16 cellular contexts compared by ENCODE assay signal in the genomic region with DNA sequence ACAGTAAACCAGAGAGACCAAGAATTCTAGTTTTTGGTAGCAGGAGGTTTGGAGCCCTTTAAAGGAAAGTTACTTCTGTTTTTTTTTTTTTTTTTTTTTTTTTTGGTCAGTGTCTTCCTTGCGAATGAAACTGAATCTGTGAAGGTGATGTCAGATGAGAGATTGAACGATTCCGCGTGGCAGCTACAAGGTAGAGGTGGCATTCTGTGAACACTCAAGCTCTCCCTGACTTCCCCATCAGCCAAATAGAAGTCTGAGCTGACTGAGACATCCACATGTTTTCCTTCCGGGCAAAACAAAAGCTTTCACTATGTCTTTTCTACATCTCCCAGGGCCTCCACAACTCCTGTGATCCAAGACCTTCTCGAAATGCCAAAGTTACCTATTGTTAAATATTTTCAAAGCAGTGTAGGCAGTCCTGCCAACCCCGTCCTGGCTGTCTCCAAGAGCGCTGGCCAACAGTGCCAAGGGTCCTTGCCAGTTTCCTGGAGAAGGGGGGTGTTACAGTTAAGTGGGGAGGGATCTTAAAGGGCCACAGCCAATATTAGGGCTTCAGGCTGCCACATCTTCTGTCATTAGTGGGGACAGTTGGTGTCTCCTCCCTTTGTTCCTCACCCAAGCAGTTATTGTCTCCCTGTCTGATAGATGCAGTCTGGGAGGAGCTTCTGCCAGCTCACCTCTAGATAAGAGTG.
DNase-seq lines count a peak whose midpoint lies in the region; ATAC-seq and TF ChIP-seq lines count a peak whose summit lies in the region.
"Had no signal": no experiment of that assay in that cellular context is flagged by ENCODE, and none has a peak within 500 bp of the region (broad histone marks: within the 10 kb centered on the region; RNA-seq: fewer than 3 reads in every experiment).

No MANE protein-coding gene starts in this region.

- TF ChIP-seq CTCF in thyroid gland (IDR thresholded peaks at IDR 0.05): no peak

- H3K9me3 ChIP-seq in Karpas-422 (ENCODE audit: low read length): no peaks in the 10 kb centered on the region
- H3K9me3 ChIP-seq in thyroid gland: no peaks in the 10 kb centered on the region

- intact Hi-C loops in thyroid gland (cut with DNase I): no loop called here

- H2AFZ ChIP-seq in Karpas-422 (ENCODE audit: low read length): peak overlapping the region; percentile 86

- peaks cover 4% of the 10 kb centered on the region for H3K4me1 Mint-ChIP-seq in memory B cell
- H3K4me1 Mint-ChIP-seq: natural killer cell had no signal

- H3K79me2 ChIP-seq in Karpas-422 (ENCODE audit: low read length): no peaks in the 10 kb centered on the region

- no peak overlapping the region for H3K27ac Mint-ChIP-seq in memory B cell
- H3K27ac Mint-ChIP-seq: activated B cell treated with CpG ODN at 0.5 μM for 24 hours, natural killer cell had no signal

- H3K36me3 ChIP-seq in Karpas-422 (ENCODE audit: insufficient read depth, low read length) (no peaks in the 10 kb centered on the region), thyroid gland (no peaks in the 10 kb centered on the region)
- H3K36me3 ChIP-seq: heart right ventricle had no signal

- peak in 1 of 2 donors; percentile 10 for TF ChIP-seq POLR2A in thyroid gland (IDR thresholded peaks at IDR 0.05)

- H3K27ac ChIP-seq in Karpas-422 (ENCODE audit: low read length) (peak overlapping the region; percentile 90), caudate nucleus (ENCODE audit: low read depth, low read length) (no peak overlapping the region), thyroid gland (peak overlapping the region; percentile 71 to 86 (median 82))
- H3K27ac ChIP-seq: heart right ventricle had no signal

- no peaks in the 10 kb centered on the region for H4K20me1 ChIP-seq in Karpas-422 (ENCODE audit: insufficient read depth, low read depth, low read length)

- WGBS in thyroid gland, 2 donors: 23 to 28% methylated on average over 8 of the region's 8 CpGs

- H3K4me3 ChIP-seq in Karpas-422 (ENCODE audit: low read length): peak overlapping the region; percentile 47; the same call in 1 of the 2 replicates
- no peak overlapping the region for H3K4me3 ChIP-seq in thyroid gland (replicated peaks in 1 of 3)
- H3K4me3 ChIP-seq: heart right ventricle had no signal

- peak overlapping the region; percentile 64 for H3K9ac ChIP-seq in Karpas-422 (ENCODE audit: low read length)

- H3K4me1 ChIP-seq in Karpas-422 (ENCODE audit: low read length) (peaks cover 35% of the 10 kb centered on the region), thyroid gland (peaks cover 16 to 20% of the 10 kb centered on the region in 2 donors)
- H3K4me1 ChIP-seq: heart right ventricle had no signal

- H3K4me2 ChIP-seq in Karpas-422 (ENCODE audit: low read depth, low read length, poor library complexity, severe bottlenecking): peak overlapping the region; percentile 64

- peaks cover 3% of the 10 kb centered on the region for H3K27me3 Mint-ChIP-seq in memory B cell

- H3K9me3 Mint-ChIP-seq in memory B cell: no peaks in the 10 kb centered on the region
- H3K9me3 Mint-ChIP-seq: natural killer cell had no signal

- H3K27me3 ChIP-seq in Karpas-422 (ENCODE audit: low read length) (no peaks in the 10 kb centered on the region), thyroid gland (no peaks in the 10 kb centered on the region)
- H3K27me3 ChIP-seq: heart right ventricle had no signal

- no peaks in the 10 kb centered on the region for H3K36me3 Mint-ChIP-seq in memory B cell
- H3K36me3 Mint-ChIP-seq: natural killer cell had no signal

- DNase-seq in Karpas-422 (peak; percentile 78), caudate nucleus (lab: John Stamatoyannopoulos, UW) (peak in 37 of 61 donors; percentile 1 to 68 (median 17)), memory B cell (ENCODE audit: low spot score in 2 of 2) (no peak), thyroid gland (peak; percentile 85 to 92), NCI-H1048 (lab: John Stamatoyannopoulos, UW) (no peak), NCI-H1694 (lab: John Stamatoyannopoulos, UW) (no peak)
- DNase-seq in stimulated activated naive CD4-positive, alpha-beta T cell (lab: John Stamatoyannopoulos, UW): no peak
- DNase-seq: activated B cell treated with CpG ODN at 0.5 μM for 24 hours; activated effector memory CD4-positive, alpha-beta T cell treated with Interleukin-2 at 50 U/mL for 16 hours; cortex of kidney; DMS79 treated with DMSO at 0.1 percent for 48 hours; natural killer cell; RPMI8226; stimulated activated CD4-positive, alpha-beta T cell treated with anti-CD3 and anti-CD28 coated beads, Interleukin-4, amount 100 ng/mL, for 1 hour had no signal

- ATAC-seq in memory B cell (ENCODE audit: low read depth) (no peak), GM21619 (IDR thresholded peaks at IDR 0.05; ENCODE audit: unreplicated experiment) (no peak)
- ATAC-seq: natural killer cell had no signal

- H3K4me3 Mint-ChIP-seq in memory B cell: peak overlapping the region; percentile 16
- H3K4me3 Mint-ChIP-seq: activated B cell treated with CpG ODN at 0.5 μM for 24 hours, natural killer cell had no signal

- no peaks in the 10 kb centered on the region for H3K9me2 ChIP-seq in Karpas-422 (replicated peaks; ENCODE audit: insufficient read depth, low read length)

Comparison
In these comparisons a context has a peak if more than half of its experiments do, and no peak if none do; other contexts are left out.
1. DNase-seq: peak in Karpas-422 (single experiment), caudate nucleus (37 of 61) and thyroid gland (2 of 2); none in memory B cell (0 of 2), NCI-H1048 (single experiment), NCI-H1694 (single experiment) and stimulated activated naive CD4-positive, alpha-beta T cell (0 of 6).